Comparison of ENCODE assay signal across 8 cellular contexts in genomic region chr6:30877419-30878262, GRCh38. TPM values are rescaled to one million over a fixed set of nuclear protein-coding genes. Genes with fewer than 3 reads are reported as not detected.
DNase-seq lines count a peak whose midpoint lies in the region; TF ChIP-seq lines count a peak whose summit lies in the region.

No MANE protein-coding gene starts in this region.

- no peak for TF ChIP-seq POLR2A in NB4 (IDR thresholded peaks at IDR 0.05; ENCODE audit: extremely low read depth, insufficient read length)
- no peak for TF ChIP-seq POLR2A in transverse colon (IDR thresholded peaks at IDR 0.05)

- in situ Hi-C loops in transverse colon (cut with MboI; ENCODE audit: low pct_ligation_motif_present in 1 of 4, low pct_unique_long_range_greater_than_20kb in 1 of 4, low sequenced_read_pairs in 3 of 4), result loop anchor here in 3 of 4 donors (5.0 to 25.0 kb wide), 4 partner anchors 50 to 153 kb away; partner anchors contain the start of genes FLOT1 (in 2 of the 3), IER3 (in 2 of the 3) and TUBB (in 1 of the 3)

- H3K27me3 ChIP-seq in adipocyte (replicated peaks; ENCODE audit: control insufficient read depth, insufficient read depth, low read length), result no peaks in the 10 kb centered on the region
- H3K27me3 ChIP-seq in cardiac muscle cell, result no peaks in the 10 kb centered on the region
- no peaks in the 10 kb centered on the region for H3K27me3 ChIP-seq in transverse colon

- DNase-seq in GM12864 (ENCODE audit: low read depth) (peak; percentile 49), NB4 (ENCODE audit: low read depth) (peak; percentile 80), SW480 (ENCODE audit: low spot score) (peak; percentile 85), adipocyte (ENCODE audit: low read depth) (peak; percentile 97), cardiac muscle cell (ENCODE audit: low read depth in 1 of 2, low spot score in 1 of 2) (peak; percentile 91 to 94), posterior vena cava (ENCODE audit: low spot score) (peak; percentile 95), transverse colon (peak; percentile 93), mesenteric fat pad (ENCODE audit: low spot score) (no peak)

- H3K27ac ChIP-seq in cardiac muscle cell (peak overlapping the region; percentile 4), transverse colon (peak overlapping the region; percentile 85 to 87 (median 87))

- TF ChIP-seq CTCF in GM12864 (IDR thresholded peaks at IDR 0.05; ENCODE audit: low read depth, low read length, missing control alignments) (peak; percentile 85), NB4 (IDR thresholded peaks at IDR 0.05; ENCODE audit: low read depth, low read length) (peak; percentile 92), cardiac muscle cell (IDR thresholded peaks at IDR 0.05; ENCODE audit: low read depth, low read length) (peak; percentile 88), transverse colon (IDR thresholded peaks at IDR 0.05) (peak; percentile 86 to 98 (median 89))

- peak overlapping the region; percentile 80 for H3K9ac ChIP-seq in adipocyte (ENCODE audit: low read length)

- H3K4me1 ChIP-seq in adipocyte (ENCODE audit: control insufficient read depth, insufficient read depth, low read length), result peaks cover 35% of the 10 kb centered on the region
- peaks cover 33% of the 10 kb centered on the region for H3K4me1 ChIP-seq in cardiac muscle cell (ENCODE audit: low read depth)
- peaks cover 11 to 38% (median 18%) of the 10 kb centered on the region in 4 donors for H3K4me1 ChIP-seq in transverse colon

- WGBS in transverse colon (ENCODE audit: low coverage in 1 of 2), 2 donors, result 4 to 15% methylated on average over 4 to 15 of the region's 15 CpGs

- no peak for TF ChIP-seq EP300 in transverse colon (IDR thresholded peaks at IDR 0.05; ENCODE audit: low read depth)

- H3K9me3 ChIP-seq in adipocyte (ENCODE audit: control insufficient read depth, low read length), result peaks cover 9% of the 10 kb centered on the region
- H3K9me3 ChIP-seq in cardiac muscle cell (ENCODE audit: low read depth), result no peaks in the 10 kb centered on the region
- no peaks in the 10 kb centered on the region for H3K9me3 ChIP-seq in transverse colon

- intact Hi-C loops in posterior vena cava (cut with DNase I) (loop anchor here (2.0 to 5.0 kb wide), 2 partner anchors 49 to 50 kb away; no protein-coding TSS in a partner anchor), transverse colon (cut with DNase I; ENCODE audit: low total_unique reads) (loop anchor here (2.0 to 5.0 kb wide), 2 partner anchors 49 to 135 kb away; partner anchors contain the start of genes FLOT1 and IER3)

- H3K4me3 ChIP-seq in GM12864 (ENCODE audit: low read depth, low read length) (peak overlapping the region; percentile 6; the same call in 1 of the 2 replicates), NB4 (ENCODE audit: low read depth, low read length) (no peak overlapping the region), adipocyte (ENCODE audit: low read length) (peak overlapping the region; percentile 71), cardiac muscle cell (no peak overlapping the region), transverse colon (peak overlapping the region in 3 of 4 donors; percentile 17 to 53 (median 30))

- H3K36me3 ChIP-seq in adipocyte (ENCODE audit: control insufficient read depth, insufficient read depth, low read length, severe bottlenecking) (no peaks in the 10 kb centered on the region), cardiac muscle cell (no peaks in the 10 kb centered on the region), transverse colon (no peaks in the 10 kb centered on the region)

RNA-seq across cellular contexts. Expression of gene DDR1, which starts 6.7 kb away (rescaled TPM):
- total RNA-seq in cardiac muscle cell (125 and 136 TPM in 2 replicates), posterior vena cava (10 to 100 TPM; 25.2 to 26.0 TPM), transverse colon (100 to 1,000 TPM; 149 to 322 (median 230) TPM), mesenteric fat pad (82.1 TPM)
- polyA plus RNA-seq in cardiac muscle cell, result 108 and 118 TPM in 2 replicates

RNA-seq across cellular contexts. Expression of gene GTF2H4, which starts 30.4 kb away (rescaled TPM):
- 24.0 and 25.8 TPM in 2 replicates for total RNA-seq in cardiac muscle cell
- polyA plus RNA-seq in cardiac muscle cell, result 18.0 and 20.7 TPM in 2 replicates
- 10 to 100 TPM; 27.2 to 37.8 TPM for total RNA-seq in posterior vena cava
- 10 to 100 TPM in 1 of 4 donors, 1 to 10 TPM in 3; 2.0 to 44.5 (median 6.8) TPM for total RNA-seq in transverse colon
- 44.4 TPM for total RNA-seq in mesenteric fat pad

RNA-seq across cellular contexts. Expression of gene VARS2, which starts 36.4 kb away (rescaled TPM):
- total RNA-seq in cardiac muscle cell, result 59.3 and 61.3 TPM in 2 replicates
- polyA plus RNA-seq in cardiac muscle cell, result 24.8 and 27.5 TPM in 2 replicates
- total RNA-seq in posterior vena cava, result 10 to 100 TPM; 13.8 to 17.8 TPM
- total RNA-seq in transverse colon, result 10 to 100 TPM; 13.1 to 64.7 (median 25.8) TPM
- 23.5 TPM for total RNA-seq in mesenteric fat pad

RNA-seq across cellular contexts. Expression of gene SFTA2, which starts 54.3 kb away (rescaled TPM):
- total RNA-seq in cardiac muscle cell (not detected in 2 replicates), posterior vena cava (under 1 TPM in 1 of 2 donors, not detected in 1; 0.29 TPM), transverse colon (not detected), mesenteric fat pad (not detected)
- 0.86 and 1.8 TPM in 2 replicates for polyA plus RNA-seq in cardiac muscle cell

Comparison
In these comparisons a context has a peak if more than half of its experiments do, and no peak if none do; other contexts are left out.
1. H3K4me3 ChIP-seq: peak in GM12864 (single experiment), adipocyte (single experiment) and transverse colon (3 of 4); none in NB4 (single experiment) and cardiac muscle cell (single experiment).
2. Peak in every context shown above with its lines, with median percentiles within 50 percentile points of each other: CTCF ChIP-seq.